In the genomic region with DNA sequence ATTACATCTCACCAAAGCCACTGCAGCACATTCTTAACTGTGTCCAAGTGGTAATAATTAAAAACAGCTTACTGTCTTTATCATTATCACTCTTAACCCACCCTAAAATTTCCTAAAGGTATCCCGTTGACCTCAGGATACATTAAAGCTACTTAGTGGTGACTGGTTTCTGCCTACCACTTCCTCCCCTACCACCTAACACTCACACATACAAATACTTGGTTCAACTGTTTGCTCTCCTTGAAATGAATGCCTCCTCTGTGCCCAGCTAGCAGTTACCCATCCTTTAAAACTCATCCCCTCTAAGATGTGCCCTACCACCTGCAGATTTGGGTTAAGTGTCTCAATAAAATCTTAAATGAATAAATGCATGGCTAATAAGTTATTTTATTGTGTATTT, we compare ENCODE assay signal across 18 cellular contexts. TPM values are rescaled to one million over a fixed set of nuclear protein-coding genes. Genes with fewer than 3 reads are reported as not detected.
DNase-seq lines count a peak whose midpoint lies in the region; ATAC-seq and TF ChIP-seq lines count a peak whose summit lies in the region.
"Had no signal": no experiment of that assay in that cellular context is flagged by ENCODE, and none has a peak within 500 bp of the region (broad histone marks: within the 10 kb centered on the region; RNA-seq: fewer than 3 reads in every experiment).

No MANE protein-coding gene starts in this region.

- H3K9me3 Mint-ChIP-seq in natural killer cell: no peaks in the 10 kb centered on the region
- no peaks in the 10 kb centered on the region for H3K9me3 Mint-ChIP-seq in natural killer cell treated with Interleukin-12 subunit alpha and Interleukin-12 subunit beta and Interleukin-15 and Interleukin-18, amount 100 ng/mL, for 72 hours
- H3K9me3 Mint-ChIP-seq in activated naive CD8-positive, alpha-beta T cell treated with anti-CD3 and anti-CD28 coated beads, Interleukin-2, amount 50 U/mL, for 24 hours: no peaks in the 10 kb centered on the region
- no peaks in the 10 kb centered on the region for H3K9me3 Mint-ChIP-seq in stimulated activated effector memory CD8-positive, alpha-beta T cell treated with anti-CD3 and anti-CD28 coated beads, Interleukin-12 subunit alpha, Interleukin-12 subunit beta, amount 100 ng/mL, for 72 hours

- no peak for TF ChIP-seq CTCF in natural killer cell (IDR thresholded peaks at IDR 0.05)
- TF ChIP-seq CTCF in Loucy (conservative IDR thresholded peaks at IDR 0.05; ENCODE audit: low read length): no peak
- TF ChIP-seq CTCF in RWPE1 (conservative IDR thresholded peaks at IDR 0.05; ENCODE audit: low read depth): no peak

- intact Hi-C loops in natural killer cell (cut with micrococcal nuclease): no loop called here

- no peak overlapping the region for H3K9ac ChIP-seq in Loucy (ENCODE audit: low read depth, low read length, poor library complexity, severe bottlenecking)

- H3K27ac ChIP-seq in RWPE1: no peak overlapping the region
- H3K27ac ChIP-seq: C4-2B had no signal

- H3K4me2 ChIP-seq in Loucy (ENCODE audit: low read depth, low read length, poor library complexity, severe bottlenecking): peak overlapping the region; percentile 52

- H3K36me3 Mint-ChIP-seq in natural killer cell: no peaks in the 10 kb centered on the region
- H3K36me3 Mint-ChIP-seq in natural killer cell treated with Interleukin-12 subunit alpha and Interleukin-12 subunit beta and Interleukin-15 and Interleukin-18, amount 100 ng/mL, for 72 hours: peaks cover 4% of the 10 kb centered on the region
- H3K36me3 Mint-ChIP-seq in activated naive CD8-positive, alpha-beta T cell treated with anti-CD3 and anti-CD28 coated beads, Interleukin-2, amount 50 U/mL, for 24 hours (ENCODE audit: low read depth): peaks cover 36% of the 10 kb centered on the region
- peaks cover 21% of the 10 kb centered on the region for H3K36me3 Mint-ChIP-seq in stimulated activated effector memory CD8-positive, alpha-beta T cell treated with anti-CD3 and anti-CD28 coated beads, Interleukin-12 subunit alpha, Interleukin-12 subunit beta, amount 100 ng/mL, for 72 hours

- peak in 1 of 3 donors; percentile 54 for ATAC-seq in natural killer cell
- ATAC-seq in natural killer cell treated with Interleukin-12 subunit alpha and Interleukin-12 subunit beta and Interleukin-15 and Interleukin-18, amount 100 ng/mL, for 72 hours: no peak
- ATAC-seq in activated naive CD8-positive, alpha-beta T cell treated with anti-CD3 and anti-CD28 coated beads, Interleukin-2, amount 50 U/mL, for 24 hours: no peak
- ATAC-seq in stimulated activated effector memory CD8-positive, alpha-beta T cell treated with anti-CD3 and anti-CD28 coated beads, Interleukin-12 subunit alpha, Interleukin-12 subunit beta, amount 100 ng/mL, for 72 hours: peak; percentile 77
- no peak for ATAC-seq in HG02642 (IDR thresholded peaks at IDR 0.05; ENCODE audit: poor library complexity, unreplicated experiment)
- ATAC-seq: K562 had no signal

- DNase-seq in natural killer cell (no peak), RWPE1 (ENCODE audit: low spot score) (no peak)
- DNase-seq in natural killer cell treated with Interleukin-12 subunit alpha and Interleukin-12 subunit beta and Interleukin-15 and Interleukin-18, amount 100 ng/mL, for 72 hours (ENCODE audit: low spot score): no peak
- DNase-seq in activated naive CD8-positive, alpha-beta T cell treated with anti-CD3 and anti-CD28 coated beads, Interleukin-2, amount 50 U/mL, for 24 hours: no peak
- DNase-seq in stimulated activated effector memory CD8-positive, alpha-beta T cell treated with anti-CD3 and anti-CD28 coated beads, Interleukin-12 subunit alpha, Interleukin-12 subunit beta, amount 100 ng/mL, for 72 hours (ENCODE audit: low spot score in 2 of 2): no peak
- DNase-seq: Caco-2; GOT3; NCI-H1105; NCI-H2081; NCI-H2171 treated with DMSO at 0.1 percent for 48 hours; NCI-H446 treated with DMSO at 0.1 percent for 48 hours; NCI-H69; NK-92 treated with Interleukin-12 subunit alpha and Interleukin-12 subunit beta, amount 100 ng/mL, for 24 hours; Right ventricle myocardium superior had no signal

- H3K4me3 Mint-ChIP-seq in natural killer cell: no peak overlapping the region
- no peak overlapping the region for H3K4me3 Mint-ChIP-seq in natural killer cell treated with Interleukin-12 subunit alpha and Interleukin-12 subunit beta and Interleukin-15 and Interleukin-18, amount 100 ng/mL, for 72 hours
- peak overlapping the region; percentile 0 for H3K4me3 Mint-ChIP-seq in activated naive CD8-positive, alpha-beta T cell treated with anti-CD3 and anti-CD28 coated beads, Interleukin-2, amount 50 U/mL, for 24 hours
- H3K4me3 Mint-ChIP-seq in stimulated activated effector memory CD8-positive, alpha-beta T cell treated with anti-CD3 and anti-CD28 coated beads, Interleukin-12 subunit alpha, Interleukin-12 subunit beta, amount 100 ng/mL, for 72 hours: no peak overlapping the region

- POLR2A ChIA-PET in RWPE1 (lab: Yijun Ruan, JAX; ENCODE audit: low non-redundant PET): no interaction called here

- H3K27me3 Mint-ChIP-seq in natural killer cell (ENCODE audit: low read depth in 2 of 2): no peaks in the 10 kb centered on the region
- H3K27me3 Mint-ChIP-seq in natural killer cell treated with Interleukin-12 subunit alpha and Interleukin-12 subunit beta and Interleukin-15 and Interleukin-18, amount 100 ng/mL, for 72 hours: no peaks in the 10 kb centered on the region
- H3K27me3 Mint-ChIP-seq in activated naive CD8-positive, alpha-beta T cell treated with anti-CD3 and anti-CD28 coated beads, Interleukin-2, amount 50 U/mL, for 24 hours: no peaks in the 10 kb centered on the region

- H3K4me1 Mint-ChIP-seq in natural killer cell: peaks cover 32 to 37% of the 10 kb centered on the region in 2 donors
- peaks cover 26 to 33% of the 10 kb centered on the region in 2 donors for H3K4me1 Mint-ChIP-seq in natural killer cell treated with Interleukin-12 subunit alpha and Interleukin-12 subunit beta and Interleukin-15 and Interleukin-18, amount 100 ng/mL, for 72 hours (ENCODE audit: low read depth in 2 of 2)
- H3K4me1 Mint-ChIP-seq in activated naive CD8-positive, alpha-beta T cell treated with anti-CD3 and anti-CD28 coated beads, Interleukin-2, amount 50 U/mL, for 24 hours: peaks cover 39% of the 10 kb centered on the region
- H3K4me1 Mint-ChIP-seq in stimulated activated effector memory CD8-positive, alpha-beta T cell treated with anti-CD3 and anti-CD28 coated beads, Interleukin-12 subunit alpha, Interleukin-12 subunit beta, amount 100 ng/mL, for 72 hours: peaks cover 37% of the 10 kb centered on the region

- H3K9me2 ChIP-seq in Loucy (replicated peaks; ENCODE audit: low read depth, low read length): no peaks in the 10 kb centered on the region

- peak overlapping the region; percentile 6 to 12 for H3K27ac Mint-ChIP-seq in natural killer cell
- peak overlapping the region in 1 of 2 donors; percentile 64 for H3K27ac Mint-ChIP-seq in natural killer cell treated with Interleukin-12 subunit alpha and Interleukin-12 subunit beta and Interleukin-15 and Interleukin-18, amount 100 ng/mL, for 72 hours
- H3K27ac Mint-ChIP-seq in activated naive CD8-positive, alpha-beta T cell treated with anti-CD3 and anti-CD28 coated beads, Interleukin-2, amount 50 U/mL, for 24 hours: no peak overlapping the region
- peak overlapping the region; percentile 3 for H3K27ac Mint-ChIP-seq in stimulated activated effector memory CD8-positive, alpha-beta T cell treated with anti-CD3 and anti-CD28 coated beads, Interleukin-12 subunit alpha, Interleukin-12 subunit beta, amount 100 ng/mL, for 72 hours

- no peaks in the 10 kb centered on the region for H3K9me3 ChIP-seq in Loucy (ENCODE audit: insufficient read depth, low read depth, low read length)
- H3K9me3 ChIP-seq: Caco-2 had no signal

- no peak overlapping the region for H2AFZ ChIP-seq in Loucy (ENCODE audit: low read length)

- peaks cover 25% of the 10 kb centered on the region for H3K79me2 ChIP-seq in Loucy (ENCODE audit: insufficient read depth, low read length)

- no peaks in the 10 kb centered on the region for H3K27me3 ChIP-seq in Loucy (ENCODE audit: insufficient read depth, low read length, poor library complexity, severe bottlenecking)

- no peaks in the 10 kb centered on the region for H3K36me3 ChIP-seq in Loucy (ENCODE audit: insufficient read depth, low read length)

- H3F3A ChIP-seq in Loucy (ENCODE audit: low read depth): no peaks in the 10 kb centered on the region

- H4K20me1 ChIP-seq in Loucy (ENCODE audit: insufficient read depth, low read length, poor library complexity, severe bottlenecking): peaks cover 36% of the 10 kb centered on the region

- H3K4me1 ChIP-seq in Loucy (ENCODE audit: insufficient read depth, low read length, poor library complexity, severe bottlenecking): peaks cover 54% of the 10 kb centered on the region
- H3K4me1 ChIP-seq: Caco-2 had no signal

- peak overlapping the region; percentile 20 for H3K4me3 ChIP-seq in Loucy (ENCODE audit: low read length, poor library complexity, severe bottlenecking)
- H3K4me3 ChIP-seq: K562 had no signal

- CTCF ChIA-PET in RWPE1 (lab: Yijun Ruan, JAX): interaction anchor here (0.5 to 1.0 kb wide), 4 partner anchors 9 to 320 kb away, joined by 3 read pairs; no protein-coding TSS in a partner anchor

RNA-seq across cellular contexts. Expression of a gene that starts 7.1 kb away (rescaled TPM):
- 10 to 100 TPM; 52.5 to 60.2 (median 58.6) TPM for total RNA-seq in natural killer cell
- 10 to 100 TPM; 33.8 to 40.8 TPM for total RNA-seq in natural killer cell treated with Interleukin-12 subunit alpha and Interleukin-12 subunit beta and Interleukin-15 and Interleukin-18, amount 100 ng/mL, for 72 hours
